Comparison of ENCODE assay signal across 1 cellular context in genomic region chr10:95346715-95347401, GRCh38.
TF ChIP-seq lines count a peak whose summit lies in the region.

No MANE protein-coding gene starts in this region.

TF ChIP-seq in HepG2, 621 proteins besides CTCF, POLR2A, EP300 and RAD21 (continued from another document and continues in another):
- TF ChIP-seq, protein P1, sequence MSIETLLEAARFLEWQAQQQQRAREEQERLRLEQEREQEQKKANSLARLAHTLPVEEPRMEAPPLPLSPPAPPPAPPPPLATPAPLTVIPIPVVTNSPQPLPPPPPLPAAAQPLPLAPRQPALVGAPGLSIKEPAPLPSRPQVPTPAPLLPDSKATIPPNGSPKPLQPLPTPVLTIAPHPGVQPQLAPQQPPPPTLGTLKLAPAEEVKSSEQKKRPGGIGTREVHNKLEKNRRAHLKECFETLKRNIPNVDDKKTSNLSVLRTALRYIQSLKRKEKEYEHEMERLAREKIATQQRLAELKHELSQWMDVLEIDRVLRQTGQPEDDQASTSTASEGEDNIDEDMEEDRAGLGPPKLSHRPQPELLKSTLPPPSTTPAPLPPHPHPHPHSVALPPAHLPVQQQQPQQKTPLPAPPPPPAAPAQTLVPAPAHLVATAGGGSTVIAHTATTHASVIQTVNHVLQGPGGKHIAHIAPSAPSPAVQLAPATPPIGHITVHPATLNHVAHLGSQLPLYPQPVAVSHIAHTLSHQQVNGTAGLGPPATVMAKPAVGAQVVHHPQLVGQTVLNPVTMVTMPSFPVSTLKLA (IDR thresholded peaks at IDR 0.05) = 0 out of 2 replicates have a peak, but pooled peaks have one; percentile 13
- peak; percentile 53; the same call in 1 of the 2 replicates for TF ChIP-seq SOX13 (IDR thresholded peaks at IDR 0.05)
- peak in 1 of 2 experiments; percentile 97; a peak in 2 of 4 replicates for TF ChIP-seq SOX13 (CRISPR knock-in tag; conservative IDR thresholded peaks at IDR 0.05 in 1 of 2, IDR thresholded peaks at IDR 0.05 in 1 of 2)
- peak; percentile 58; the same call in 1 of the 2 replicates for TF ChIP-seq JUNB (CRISPR knock-in tag; IDR thresholded peaks at IDR 0.05; ENCODE audit: borderline replicate concordance)
- peak; percentile 84 for TF ChIP-seq CEBPG (CRISPR knock-in tag; IDR thresholded peaks at IDR 0.05)
- TF ChIP-seq RARA (CRISPR knock-in tag; IDR thresholded peaks at IDR 0.05) = peak; percentile 90
- no peak for TF ChIP-seq GABPA (IDR thresholded peaks at IDR 0.05; ENCODE audit: low read depth, low read length)
- peak; percentile 48; the same call in 1 of the 2 replicates for TF ChIP-seq GABPA (CRISPR knock-in tag; IDR thresholded peaks at IDR 0.05; ENCODE audit: low read depth)
- peak; percentile 39; the same call in 1 of the 2 replicates for TF ChIP-seq HIC2 (CRISPR knock-in tag; IDR thresholded peaks at IDR 0.05; ENCODE audit: low read depth)
- peak; percentile 47; the same call in 1 of the 2 replicates for TF ChIP-seq MLX (CRISPR knock-in tag; IDR thresholded peaks at IDR 0.05)
- TF ChIP-seq, protein P2, sequence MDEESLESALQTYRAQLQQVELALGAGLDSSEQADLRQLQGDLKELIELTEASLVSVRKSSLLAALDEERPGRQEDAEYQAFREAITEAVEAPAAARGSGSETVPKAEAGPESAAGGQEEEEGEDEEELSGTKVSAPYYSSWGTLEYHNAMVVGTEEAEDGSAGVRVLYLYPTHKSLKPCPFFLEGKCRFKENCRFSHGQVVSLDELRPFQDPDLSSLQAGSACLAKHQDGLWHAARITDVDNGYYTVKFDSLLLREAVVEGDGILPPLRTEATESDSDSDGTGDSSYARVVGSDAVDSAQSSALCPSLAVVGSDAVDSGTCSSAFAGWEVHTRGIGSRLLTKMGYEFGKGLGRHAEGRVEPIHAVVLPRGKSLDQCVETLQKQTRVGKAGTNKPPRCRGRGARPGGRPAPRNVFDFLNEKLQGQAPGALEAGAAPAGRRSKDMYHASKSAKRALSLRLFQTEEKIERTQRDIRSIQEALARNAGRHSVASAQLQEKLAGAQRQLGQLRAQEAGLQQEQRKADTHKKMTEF (CRISPR knock-in tag; IDR thresholded peaks at IDR 0.05) = peak; percentile 91
- TF ChIP-seq ZMYM3 (CRISPR knock-in tag; IDR thresholded peaks at IDR 0.05) = peak; percentile 41; the same call in 1 of the 2 replicates
- no peak for TF ChIP-seq MTERF4 (CRISPR knock-in tag; IDR thresholded peaks at IDR 0.05)
- peak; percentile 98 for TF ChIP-seq TCF7 (IDR thresholded peaks at IDR 0.05; ENCODE audit: low read depth)
- TF ChIP-seq KAT7 (CRISPR knock-in tag; IDR thresholded peaks at IDR 0.05; ENCODE audit: borderline replicate concordance) = no peak
- peak; percentile 87; the same call in 1 of the 2 replicates for TF ChIP-seq GFI1 (CRISPR knock-in tag; IDR thresholded peaks at IDR 0.05; ENCODE audit: borderline replicate concordance)
- no peak for TF ChIP-seq ZFP36L1 (CRISPR knock-in tag; IDR thresholded peaks at IDR 0.05)
- TF ChIP-seq ERF (CRISPR knock-in tag; IDR thresholded peaks at IDR 0.05) = peak; percentile 80; the same call in 1 of the 2 replicates
- peak; percentile 95 for TF ChIP-seq ISL2 (CRISPR knock-in tag; IDR thresholded peaks at IDR 0.05)
- peak; percentile 73; the same call in 1 of the 2 replicates for TF ChIP-seq ZNF747 (CRISPR knock-in tag; IDR thresholded peaks at IDR 0.05; ENCODE audit: borderline replicate concordance)
- peak; percentile 88 for TF ChIP-seq NR2F6 (IDR thresholded peaks at IDR 0.05)
- peak; percentile 92 for TF ChIP-seq NR2F6 (CRISPR knock-in tag; IDR thresholded peaks at IDR 0.05)
- no peak for TF ChIP-seq ZNF773 (CRISPR knock-in tag; IDR thresholded peaks at IDR 0.05; ENCODE audit: borderline replicate concordance)
- peak; percentile 58; the same call in 1 of the 2 replicates for TF ChIP-seq NFATC3 (CRISPR knock-in tag; IDR thresholded peaks at IDR 0.05)
- peak; percentile 83; the same call in 1 of the 2 replicates for TF ChIP-seq ZBTB20 (CRISPR knock-in tag; IDR thresholded peaks at IDR 0.05; ENCODE audit: borderline replicate concordance, low read depth)
- TF ChIP-seq KAT8 (CRISPR knock-in tag; IDR thresholded peaks at IDR 0.05) = peak; percentile 80
- peak; percentile 59 for TF ChIP-seq ZMYM4 (CRISPR knock-in tag; IDR thresholded peaks at IDR 0.05)
- TF ChIP-seq ZNF780A (CRISPR knock-in tag; IDR thresholded peaks at IDR 0.05) = no peak
- peak; percentile 94; the same call in 1 of the 2 replicates for TF ChIP-seq RXRA (CRISPR knock-in tag; IDR thresholded peaks at IDR 0.05)
- no peak for TF ChIP-seq FOXO4 (CRISPR knock-in tag; conservative IDR thresholded peaks at IDR 0.05)
- peak; percentile 91 for TF ChIP-seq FOXA3 (CRISPR knock-in tag; IDR thresholded peaks at IDR 0.05)
- TF ChIP-seq RCOR2 (CRISPR knock-in tag; IDR thresholded peaks at IDR 0.05) = peak; percentile 98
- TF ChIP-seq KDM6A (CRISPR knock-in tag; IDR thresholded peaks at IDR 0.05; ENCODE audit: low read depth) = peak; percentile 88
- TF ChIP-seq ZNF704 (CRISPR knock-in tag; IDR thresholded peaks at IDR 0.05; ENCODE audit: borderline replicate concordance) = no peak
- TF ChIP-seq, protein P3, sequence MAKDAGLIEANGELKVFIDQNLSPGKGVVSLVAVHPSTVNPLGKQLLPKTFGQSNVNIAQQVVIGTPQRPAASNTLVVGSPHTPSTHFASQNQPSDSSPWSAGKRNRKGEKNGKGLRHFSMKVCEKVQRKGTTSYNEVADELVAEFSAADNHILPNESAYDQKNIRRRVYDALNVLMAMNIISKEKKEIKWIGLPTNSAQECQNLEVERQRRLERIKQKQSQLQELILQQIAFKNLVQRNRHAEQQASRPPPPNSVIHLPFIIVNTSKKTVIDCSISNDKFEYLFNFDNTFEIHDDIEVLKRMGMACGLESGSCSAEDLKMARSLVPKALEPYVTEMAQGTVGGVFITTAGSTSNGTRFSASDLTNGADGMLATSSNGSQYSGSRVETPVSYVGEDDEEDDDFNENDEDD (CRISPR knock-in tag; IDR thresholded peaks at IDR 0.05; ENCODE audit: borderline replicate concordance) = peak; percentile 53; the same call in 1 of the 2 replicates
- TF ChIP-seq DPF2 (CRISPR knock-in tag; IDR thresholded peaks at IDR 0.05; ENCODE audit: borderline replicate concordance, low read depth) = peak; percentile 86
- TF ChIP-seq HMGA1 (CRISPR knock-in tag; conservative IDR thresholded peaks at IDR 0.05) = no peak
- TF ChIP-seq POGZ (CRISPR knock-in tag; IDR thresholded peaks at IDR 0.05) = peak; percentile 63
- TF ChIP-seq SRY (CRISPR knock-in tag; IDR thresholded peaks at IDR 0.05) = no peak
- peak; percentile 79; the same call in 1 of the 2 replicates for TF ChIP-seq SP140L (CRISPR knock-in tag; IDR thresholded peaks at IDR 0.05; ENCODE audit: borderline replicate concordance)
- TF ChIP-seq HBP1 (CRISPR knock-in tag; IDR thresholded peaks at IDR 0.05; ENCODE audit: low read depth) = no peak
- no peak for TF ChIP-seq ZSCAN30 (CRISPR knock-in tag; IDR thresholded peaks at IDR 0.05)
- TF ChIP-seq TBX2 (CRISPR knock-in tag; IDR thresholded peaks at IDR 0.05; ENCODE audit: borderline replicate concordance) = peak; percentile 97
- TF ChIP-seq HOXA3 (CRISPR knock-in tag; IDR thresholded peaks at IDR 0.05) = peak; percentile 39; the same call in 1 of the 2 replicates
- 0 out of 2 replicates have a peak, but pooled peaks have one; percentile 14 for TF ChIP-seq GABPB1 (CRISPR knock-in tag; IDR thresholded peaks at IDR 0.05)
- peak; percentile 81 for TF ChIP-seq IKZF5 (CRISPR knock-in tag; IDR thresholded peaks at IDR 0.05)
- peak; percentile 69; the same call in 1 of the 2 replicates for TF ChIP-seq CBX5 (CRISPR knock-in tag; IDR thresholded peaks at IDR 0.05; ENCODE audit: borderline replicate concordance)
- TF ChIP-seq KLF9 (CRISPR knock-in tag; IDR thresholded peaks at IDR 0.05; ENCODE audit: low read depth) = 0 out of 2 replicates have a peak, but pooled peaks have one; percentile 50
- peak; percentile 60 for TF ChIP-seq ZFX (CRISPR knock-in tag; IDR thresholded peaks at IDR 0.05; ENCODE audit: low read depth)
- TF ChIP-seq ZFP36 (IDR thresholded peaks at IDR 0.05; ENCODE audit: borderline replicate concordance, low read depth, low read length, partially characterized antibody) = no peak
- peak; percentile 74; the same call in 1 of the 2 replicates for TF ChIP-seq NFKBIZ (CRISPR knock-in tag; IDR thresholded peaks at IDR 0.05)
- TF ChIP-seq TCF7L2 (IDR thresholded peaks at IDR 0.05; ENCODE audit: low read depth, low read length) = peak; percentile 14; the same call in 1 of the 2 replicates
- TF ChIP-seq SOX5 (CRISPR knock-in tag; IDR thresholded peaks at IDR 0.05; ENCODE audit: borderline replicate concordance) = peak; percentile 96
- peak; percentile 72; the same call in 1 of the 2 replicates for TF ChIP-seq SP5 (CRISPR knock-in tag; IDR thresholded peaks at IDR 0.05; ENCODE audit: borderline replicate concordance, low read depth)
- TF ChIP-seq ZNF710 (CRISPR knock-in tag; IDR thresholded peaks at IDR 0.05; ENCODE audit: borderline replicate concordance) = peak; percentile 96
